8 cellular contexts compared by ENCODE assay signal in genomic region chr6:109794201-109794926, GRCh38.
DNase-seq lines count a peak whose midpoint lies in the region; ATAC-seq and TF ChIP-seq lines count a peak whose summit lies in the region.

No MANE protein-coding gene starts in this region.

- POLR2A ChIA-PET in RWPE1 (lab: Yijun Ruan, JAX; ENCODE audit: low non-redundant PET): interaction anchor here (0.7 kb wide), 1 partner anchor 66 kb away, joined by 6 read pairs; no protein-coding TSS in a partner anchor

- H3K4me3 ChIP-seq in subcutaneous abdominal adipose tissue (ENCODE audit: low read depth in 1 of 5, low read length in 5 of 5) (peak overlapping the region in 1 of 5 donors; percentile 5), WERI-Rb-1 (ENCODE audit: low read depth, low read length) (no peak overlapping the region), right lobe of liver (no peak overlapping the region)

- H3K36me3 ChIP-seq in subcutaneous abdominal adipose tissue (ENCODE audit: control insufficient read depth in 5 of 5, insufficient read depth in 5 of 5, low read length in 5 of 5) (peaks cover 6 to 37% (median 14%) of the 10 kb centered on the region in 5 donors), WERI-Rb-1 (no peaks in the 10 kb centered on the region), right lobe of liver (no peaks in the 10 kb centered on the region)

- peak overlapping the region; percentile 90 for H3K27ac ChIP-seq in RWPE1
- H3K27ac ChIP-seq in foreskin keratinocyte: peak overlapping the region; percentile 89
- H3K27ac ChIP-seq in subcutaneous abdominal adipose tissue (ENCODE audit: low read depth, low read length): peak overlapping the region; percentile 71
- H3K27ac ChIP-seq in WERI-Rb-1: no peak overlapping the region
- H3K27ac ChIP-seq in right lobe of liver: no peak overlapping the region

- ATAC-seq in foreskin keratinocyte: peak; percentile 77
- ATAC-seq in HG03571 (IDR thresholded peaks at IDR 0.05; ENCODE audit: unreplicated experiment): no peak
- ATAC-seq in right lobe of liver: no peak

- H3K27me3 ChIP-seq in foreskin keratinocyte (no peaks in the 10 kb centered on the region), subcutaneous abdominal adipose tissue (ENCODE audit: control insufficient read depth in 5 of 5, insufficient read depth in 4 of 5, low read length in 5 of 5) (no peaks in the 10 kb centered on the region), WERI-Rb-1 (ENCODE audit: insufficient read depth, low read depth, severe bottlenecking) (no peaks in the 10 kb centered on the region), right lobe of liver (no peaks in the 10 kb centered on the region)

- peak overlapping the region in 1 of 5 donors; percentile 32 for H3K9ac ChIP-seq in subcutaneous abdominal adipose tissue (ENCODE audit: low read length in 5 of 5)

- 82% methylated on average over 5 of the region's 6 CpGs for WGBS in right lobe of liver (ENCODE audit: insufficient coverage, low coverage, low lambda C conversion rate, missing lambda C conversion rate)

- DNase-seq in NCI-H1105 treated with DMSO at 0.1 percent for 48 hours (lab: John Stamatoyannopoulos, UW): peak; percentile 69
- DNase-seq in NCI-H1105 (lab: John Stamatoyannopoulos, UW): no peak
- peak; percentile 32 for DNase-seq in RWPE1 (ENCODE audit: low spot score)
- DNase-seq in foreskin keratinocyte: peak; percentile 40 to 73
- no peak for DNase-seq in WERI-Rb-1
- DNase-seq in right lobe of liver: no peak

- H3K4me1 ChIP-seq in foreskin keratinocyte (peaks cover 11% of the 10 kb centered on the region), subcutaneous abdominal adipose tissue (ENCODE audit: control insufficient read depth in 5 of 5, insufficient read depth in 5 of 5, low read length in 5 of 5) (peaks cover 2 to 18% (median 13%) of the 10 kb centered on the region in 5 donors), right lobe of liver (no peaks in the 10 kb centered on the region)

- TF ChIP-seq POLR2A in right lobe of liver (IDR thresholded peaks at IDR 0.05): no peak

- TF ChIP-seq CTCF in RWPE1 (conservative IDR thresholded peaks at IDR 0.05; ENCODE audit: low read depth) (no peak), foreskin keratinocyte (conservative IDR thresholded peaks at IDR 0.05) (no peak), WERI-Rb-1 (IDR thresholded peaks at IDR 0.05; ENCODE audit: low read depth, low read length) (no peak), right lobe of liver (IDR thresholded peaks at IDR 0.05) (no peak)

- H3K9me3 ChIP-seq in subcutaneous abdominal adipose tissue (ENCODE audit: control insufficient read depth in 5 of 5, low read length in 5 of 5) (peaks cover 0 to 4% (median 0%) of the 10 kb centered on the region in 5 donors), WERI-Rb-1 (ENCODE audit: severe bottlenecking) (no peaks in the 10 kb centered on the region), right lobe of liver (no peaks in the 10 kb centered on the region)

- CTCF ChIA-PET in RWPE1 (lab: Yijun Ruan, JAX): interaction anchor here (0.6 kb wide), 2 partner anchors 99 to 1582 kb away, joined by 3 read pairs; no protein-coding TSS in a partner anchor

- intact Hi-C loops in right lobe of liver (cut with DNase I): no loop called here

Comparison
In these comparisons a context has a peak if more than half of its experiments do, and no peak if none do; other contexts are left out.
1. DNase-seq: peak in NCI-H1105 treated with DMSO at 0.1 percent for 48 hours (single experiment), RWPE1 (single experiment) and foreskin keratinocyte (2 of 2); none in NCI-H1105 (single experiment), WERI-Rb-1 (single experiment) and right lobe of liver (0 of 3).
2. H3K27ac ChIP-seq: peak in RWPE1 (single experiment), foreskin keratinocyte (single experiment) and subcutaneous abdominal adipose tissue (single experiment); none in WERI-Rb-1 (single experiment) and right lobe of liver (0 of 3).